In the genomic region with DNA sequence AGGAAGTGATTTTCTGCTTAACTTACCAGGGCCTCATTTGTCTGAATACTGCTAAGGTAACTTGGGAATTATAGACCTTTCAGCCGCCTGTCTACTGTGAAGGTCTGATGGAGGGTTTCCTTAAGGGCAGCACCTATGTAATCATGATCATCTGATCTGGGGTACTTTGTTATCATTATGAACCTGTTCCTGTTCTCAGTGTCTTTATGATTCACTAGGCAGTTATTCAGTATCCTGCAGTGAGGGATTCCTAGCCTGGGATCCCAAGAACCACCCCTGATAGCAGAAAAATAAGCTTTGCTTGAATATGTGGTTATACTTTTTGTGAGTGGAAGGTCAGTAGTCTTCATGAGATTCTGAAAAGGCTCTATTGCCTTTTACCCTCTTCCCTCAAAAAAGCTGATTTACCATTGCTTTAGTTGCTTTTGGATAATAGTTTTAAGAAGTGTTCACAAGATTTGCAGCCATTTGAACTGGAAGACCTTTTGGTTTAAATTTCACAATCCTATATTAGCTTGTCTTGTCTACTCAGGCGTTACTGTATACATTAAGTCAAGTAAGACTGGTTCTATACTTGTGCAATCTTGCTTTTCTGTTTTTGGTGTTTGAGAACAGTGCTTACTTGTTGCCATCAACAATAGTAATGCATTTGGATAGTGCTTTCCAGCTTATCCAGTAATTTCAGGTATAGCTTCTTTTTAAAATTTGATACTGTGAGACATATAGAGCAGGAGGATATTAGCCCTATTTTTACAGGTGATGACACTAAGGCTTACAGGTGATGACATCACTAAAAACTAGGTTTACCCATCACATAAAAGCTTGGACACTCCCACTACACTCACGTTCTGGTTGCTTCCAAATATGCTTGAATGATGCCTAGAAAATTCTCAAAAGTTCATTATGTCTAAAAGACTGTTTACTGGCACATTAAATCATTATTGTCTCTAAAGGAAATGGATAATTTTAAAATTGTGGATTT, we compare ENCODE assay signal across 25 cellular contexts.
DNase-seq lines count a peak whose midpoint lies in the region; ATAC-seq and TF ChIP-seq lines count a peak whose summit lies in the region.
"Had no signal": no experiment of that assay in that cellular context is flagged by ENCODE, and none has a peak within 500 bp of the region (broad histone marks: within the 10 kb centered on the region; RNA-seq: fewer than 3 reads in every experiment).

No MANE protein-coding gene starts in this region.

- H3K9ac ChIP-seq in PC-3 (ENCODE audit: low read length) (no peak overlapping the region), neural cell (ENCODE audit: low read length) (no peak overlapping the region)
- H3K9ac ChIP-seq: parathyroid adenoma had no signal

- H3K27ac ChIP-seq in GM23338 (ENCODE audit: low read depth) (0 out of 2 replicates have a peak overlapping the region, but pooled peaks have one; percentile 5), PC-3 (ENCODE audit: low read length) (no peak overlapping the region), ectodermal cell (ENCODE audit: insufficient read depth, low read depth, low read length, poor library complexity, severe bottlenecking) (peak overlapping the region; percentile 16), neural cell (ENCODE audit: low read length) (no peak overlapping the region)
- H3K27ac ChIP-seq: parathyroid adenoma, testis had no signal

- WGBS in ectodermal cell, 2 experiments: 93% methylated on average over 3 of the region's 3 CpGs

- no peak overlapping the region for H3K4me3 ChIP-seq in GM23338
- no peak overlapping the region for H3K4me3 ChIP-seq in PC-3 (ENCODE audit: low read length)
- no peak overlapping the region for H3K4me3 ChIP-seq in ectodermal cell (ENCODE audit: insufficient read depth, low read depth, low read length)
- H3K4me3 ChIP-seq in neural cell (ENCODE audit: low read length): no peak overlapping the region
- H3K4me3 ChIP-seq: testis had no signal

- no peaks in the 10 kb centered on the region for H3K27me3 Mint-ChIP-seq in GM23338 (ENCODE audit: insufficient read depth, low read depth, poor library complexity)
- no peaks in the 10 kb centered on the region for H3K27me3 Mint-ChIP-seq in stimulated activated naive CD8-positive, alpha-beta T cell treated with anti-CD3 and anti-CD28 coated beads, Interleukin-15, amount 100 ng/mL, for 72 hours

- H2AFZ ChIP-seq in GM23338 (no peak overlapping the region), PC-3 (ENCODE audit: low read length) (no peak overlapping the region), neural cell (ENCODE audit: low read depth, low read length) (no peak overlapping the region)
- H2AFZ ChIP-seq: parathyroid adenoma had no signal

- no peak for TF ChIP-seq EP300 in neural cell (conservative IDR thresholded peaks at IDR 0.05; ENCODE audit: poor library complexity, severe bottlenecking)

- no peak for TF ChIP-seq CTCF in GM23338 (conservative IDR thresholded peaks at IDR 0.05; ENCODE audit: low read depth in 2 of 2)
- TF ChIP-seq CTCF in PC-3 (conservative IDR thresholded peaks at IDR 0.05; ENCODE audit: low read depth, low read length): no peak
- TF ChIP-seq CTCF in neural cell (IDR thresholded peaks at IDR 0.05; ENCODE audit: poor library complexity, severe bottlenecking): no peak

- peaks cover 40% of the 10 kb centered on the region for H3K4me1 Mint-ChIP-seq in GM23338
- no peaks in the 10 kb centered on the region for H3K4me1 Mint-ChIP-seq in stimulated activated naive CD8-positive, alpha-beta T cell treated with anti-CD3 and anti-CD28 coated beads, Interleukin-15, amount 100 ng/mL, for 72 hours
- H3K4me1 Mint-ChIP-seq: activated CD8-positive, alpha-beta memory T cell treated with anti-CD3 and anti-CD28 coated beads, Interleukin-2, amount 10 ng/mL, durations not matched to agents 7 days and 5 days; activated naive CD4-positive, alpha-beta T cell treated with anti-CD3 and anti-CD28 coated beads, Interleukin-2, amount 50 U/mL, for 24 hours; CD14-positive monocyte; T-helper 17 cell had no signal

- intact Hi-C loops in PC-3 (cut with micrococcal nuclease): no loop called here

- H3K36me3 ChIP-seq in GM23338 (ENCODE audit: insufficient read depth) (no peaks in the 10 kb centered on the region), PC-3 (ENCODE audit: low read depth, low read length) (no peaks in the 10 kb centered on the region), ectodermal cell (ENCODE audit: control insufficient read depth, insufficient read depth, low read length) (no peaks in the 10 kb centered on the region), neural cell (ENCODE audit: insufficient read depth, low read length) (no peaks in the 10 kb centered on the region)

- CTCF ChIA-PET in PC-3 (lab: Charles Lee): no interaction called here

- H3K4me3 Mint-ChIP-seq in GM23338: no peak overlapping the region
- no peak overlapping the region for H3K4me3 Mint-ChIP-seq in stimulated activated naive CD8-positive, alpha-beta T cell treated with anti-CD3 and anti-CD28 coated beads, Interleukin-15, amount 100 ng/mL, for 72 hours
- H3K4me3 Mint-ChIP-seq: activated CD8-positive, alpha-beta memory T cell treated with anti-CD3 and anti-CD28 coated beads, Interleukin-2, amount 10 ng/mL, durations not matched to agents 7 days and 5 days; activated naive CD4-positive, alpha-beta T cell treated with anti-CD3 and anti-CD28 coated beads, Interleukin-2, amount 50 U/mL, for 24 hours; activated T-helper 1 cell treated with anti-CD3 and anti-CD28 coated beads, Interleukin-12 subunit alpha, Interleukin-12 subunit beta, Interleukin-2, Interleukin-4 antibody, amounts not matched to agents 30 ng/mL and 10 ng/mL and 1 ng/mL, durations not matched to agents 14 hours and 24 hours and 36 hours; CD14-positive monocyte; nephron; T-helper 17 cell had no signal

- no peak overlapping the region for H3K4me2 ChIP-seq in GM23338
- no peak overlapping the region for H3K4me2 ChIP-seq in PC-3 (ENCODE audit: low read length)
- no peak overlapping the region for H3K4me2 ChIP-seq in neural cell (ENCODE audit: low read length)

- H4K20me1 ChIP-seq in GM23338 (replicated peaks; ENCODE audit: insufficient read depth) (no peaks in the 10 kb centered on the region), PC-3 (ENCODE audit: low read length) (no peaks in the 10 kb centered on the region), neural cell (ENCODE audit: insufficient read depth) (no peaks in the 10 kb centered on the region)

- peaks cover 24% of the 10 kb centered on the region for H3K36me3 Mint-ChIP-seq in GM23338 (ENCODE audit: low read depth)
- H3K36me3 Mint-ChIP-seq: activated CD8-positive, alpha-beta memory T cell treated with anti-CD3 and anti-CD28 coated beads, Interleukin-2, amount 10 ng/mL, durations not matched to agents 7 days and 5 days; activated naive CD4-positive, alpha-beta T cell treated with anti-CD3 and anti-CD28 coated beads, Interleukin-2, amount 50 U/mL, for 24 hours; CD14-positive monocyte had no signal

- ATAC-seq in GM23338 (no peak), PC-3 (no peak), GM18861 (IDR thresholded peaks at IDR 0.05; ENCODE audit: unreplicated experiment) (no peak)
- ATAC-seq in stimulated activated naive CD8-positive, alpha-beta T cell treated with anti-CD3 and anti-CD28 coated beads, Interleukin-15, amount 100 ng/mL, for 72 hours: no peak
- ATAC-seq: activated CD8-positive, alpha-beta memory T cell treated with anti-CD3 and anti-CD28 coated beads, Interleukin-2, amount 10 ng/mL, durations not matched to agents 7 days and 5 days; T-helper 17 cell had no signal

- no peak overlapping the region for H3K27ac Mint-ChIP-seq in GM23338
- no peak overlapping the region for H3K27ac Mint-ChIP-seq in stimulated activated naive CD8-positive, alpha-beta T cell treated with anti-CD3 and anti-CD28 coated beads, Interleukin-15, amount 100 ng/mL, for 72 hours
- H3K27ac Mint-ChIP-seq: activated CD8-positive, alpha-beta memory T cell treated with anti-CD3 and anti-CD28 coated beads, Interleukin-2, amount 10 ng/mL, durations not matched to agents 7 days and 5 days; activated naive CD4-positive, alpha-beta T cell treated with anti-CD3 and anti-CD28 coated beads, Interleukin-2, amount 50 U/mL, for 24 hours; activated T-helper 1 cell treated with anti-CD3 and anti-CD28 coated beads, Interleukin-12 subunit alpha, Interleukin-12 subunit beta, Interleukin-2, Interleukin-4 antibody, amounts not matched to agents 30 ng/mL and 10 ng/mL and 1 ng/mL, durations not matched to agents 14 hours and 24 hours and 36 hours; CD14-positive monocyte; T-helper 17 cell had no signal

- DNase-seq in GM23338 (ENCODE audit: low spot score): no peak
- peak; percentile 26 for DNase-seq in PC-3
- DNase-seq in stimulated activated naive CD8-positive, alpha-beta T cell treated with anti-CD3 and anti-CD28 coated beads, Interleukin-15, amount 100 ng/mL, for 72 hours: no peak
- DNase-seq in DMS153 treated with DMSO at 0.1 percent for 48 hours (lab: John Stamatoyannopoulos, UW; ENCODE audit: unreplicated experiment): no peak
- DNase-seq in stimulated activated CD8-positive, alpha-beta memory T cell treated with anti-CD3 and anti-CD28 coated beads, Interleukin-4, amount 100 ng/mL, for 48 hours: no peak
- DNase-seq: activated CD4-positive, alpha-beta T cell treated with anti-CD3 and anti-CD28 coated beads for 48 hours; activated CD8-positive, alpha-beta memory T cell treated with anti-CD3 and anti-CD28 coated beads, Interleukin-2, amount 10 ng/mL, durations not matched to agents 7 days and 5 days; aorta; effector CD8-positive, alpha-beta T cell; GF-D8; NCI-H1105 treated with DMSO at 0.1 percent for 48 hours; NCI-H2029 treated with DMSO at 0.1 percent for 48 hours; NCI-H345; NCI-H774; OCI-M1; T-helper 17 cell; testis had no signal

- H3K9me2 ChIP-seq in GM23338 (ENCODE audit: insufficient read depth): 0 out of 2 replicates have a peak, but pooled peaks cover 4% of the 10 kb centered on the region
- H3K9me2 ChIP-seq in PC-3 (replicated peaks; ENCODE audit: low read length): no peaks in the 10 kb centered on the region
- no peaks in the 10 kb centered on the region for H3K9me2 ChIP-seq in neural cell (ENCODE audit: insufficient read depth, low read length)

- H3K4me1 ChIP-seq in GM23338 (ENCODE audit: insufficient read depth) (peaks cover 50% of the 10 kb centered on the region), PC-3 (ENCODE audit: insufficient read depth, low read length) (peaks cover 4% of the 10 kb centered on the region; the same call in 1 of the 2 replicates), ectodermal cell (ENCODE audit: control insufficient read depth, insufficient read depth, low read length) (no peaks in the 10 kb centered on the region)
- H3K4me1 ChIP-seq: parathyroid adenoma, testis had no signal

- H3F3A ChIP-seq in GM23338 (replicated peaks; ENCODE audit: low read depth): no peaks in the 10 kb centered on the region
- no peaks in the 10 kb centered on the region for H3F3A ChIP-seq in PC-3 (ENCODE audit: low read length, unreplicated experiment)
- no peaks in the 10 kb centered on the region for H3F3A ChIP-seq in neural cell (ENCODE audit: insufficient read depth, low read length, poor library complexity, severe bottlenecking)

- BruUV-seq in PC-3 (replicated peaks; lab: Mats Ljungman, UMichigan): no TSS peak

- H3K27me3 ChIP-seq in GM23338 (ENCODE audit: insufficient read depth) (no peaks in the 10 kb centered on the region), PC-3 (ENCODE audit: low read length) (no peaks in the 10 kb centered on the region), ectodermal cell (ENCODE audit: control insufficient read depth, insufficient read depth, low read length, poor library complexity, severe bottlenecking) (no peaks in the 10 kb centered on the region), neural cell (ENCODE audit: insufficient read depth, low read depth, low read length) (no peaks in the 10 kb centered on the region)
- H3K27me3 ChIP-seq: testis had no signal

- H3K9me3 ChIP-seq in PC-3 (ENCODE audit: low read length) (no peaks in the 10 kb centered on the region), ectodermal cell (ENCODE audit: control insufficient read depth, low read length) (no peaks in the 10 kb centered on the region), neural cell (ENCODE audit: low read length) (no peaks in the 10 kb centered on the region)
- H3K9me3 ChIP-seq: testis had no signal

- peaks cover 83% of the 10 kb centered on the region for H3K79me2 ChIP-seq in GM23338 (replicated peaks; ENCODE audit: insufficient read depth)
- no peaks in the 10 kb centered on the region for H3K79me2 ChIP-seq in PC-3 (ENCODE audit: low read length)
- no peaks in the 10 kb centered on the region for H3K79me2 ChIP-seq in neural cell (replicated peaks; ENCODE audit: insufficient read depth, low read length)
- H3K79me2 ChIP-seq: parathyroid adenoma had no signal

- POLR2A ChIA-PET in PC-3 (lab: Charles Lee; ENCODE audit: unreplicated experiment): no interaction called here

- H3K9me3 Mint-ChIP-seq in GM23338: no peaks in the 10 kb centered on the region
- no peaks in the 10 kb centered on the region for H3K9me3 Mint-ChIP-seq in stimulated activated naive CD8-positive, alpha-beta T cell treated with anti-CD3 and anti-CD28 coated beads, Interleukin-15, amount 100 ng/mL, for 72 hours
- H3K9me3 Mint-ChIP-seq: activated naive CD4-positive, alpha-beta T cell treated with anti-CD3 and anti-CD28 coated beads, Interleukin-2, amount 50 U/mL, for 24 hours; activated T-helper 1 cell treated with anti-CD3 and anti-CD28 coated beads, Interleukin-12 subunit alpha, Interleukin-12 subunit beta, Interleukin-2, Interleukin-4 antibody, amounts not matched to agents 30 ng/mL and 10 ng/mL and 1 ng/mL, durations not matched to agents 14 hours and 24 hours and 36 hours had no signal

- no peak for TF ChIP-seq RAD21 in neural cell (conservative IDR thresholded peaks at IDR 0.05)

Comparison
In these comparisons a context has a peak if more than half of its experiments do, and no peak if none do; other contexts are left out.
1. H3K27ac ChIP-seq: peak in GM23338 (single experiment) and ectodermal cell (single experiment); none in PC-3 (single experiment) and neural cell (single experiment).